In genomic region chr9:124315856-124316255, GRCh38 we compare ENCODE assay signal across 31 cellular contexts.
"Had no signal": no experiment of that assay in that cellular context is flagged by ENCODE, and none has a peak within 500 bp of the region (broad histone marks: within the 10 kb centered on the region; RNA-seq: fewer than 3 reads in every experiment).

No MANE protein-coding gene starts in this region.

- DNase-seq: activated B cell treated with CpG ODN at 0.5 μM for 24 hours; activated CD4-positive, alpha-beta T cell treated with anti-CD3 and anti-CD28 coated beads for 48 hours; activated CD4-positive, alpha-beta T cell treated with anti-CD3 and anti-CD28 coated beads, Interleukin-2, amount 50 U/mL, for 1 hour; activated CD4-positive, alpha-beta T cell treated with anti-CD3 and anti-CD28 coated beads, Interleukin-2, amount 50 U/mL, for 48 hours; activated CD8-positive, alpha-beta memory T cell treated with anti-CD3 and anti-CD28 coated beads, Interleukin-2, amount 10 ng/mL, durations not matched to agents 7 days and 5 days; activated CD8-positive, alpha-beta memory T cell treated with anti-CD3 and anti-CD28 coated beads, Interleukin-2, amount 50 U/mL, for 4 hours; activated CD8-positive, alpha-beta T cell treated with anti-CD3 and anti-CD28 coated beads for 36 hours; activated gamma-delta T cell; activated naive CD4-positive, alpha-beta T cell; activated naive CD4-positive, alpha-beta T cell treated with anti-CD3 and anti-CD28 coated beads, Interleukin-2, amount 10 ng/mL, durations not matched to agents 7 days and 5 days; activated naive CD8-positive, alpha-beta T cell treated with anti-CD3 and anti-CD28 coated beads, Interleukin-2, amount 10 ng/mL, durations not matched to agents 7 days and 5 days; activated T-cell treated with anti-CD3 and anti-CD28 coated beads, Interleukin-2, amount 50 U/mL, for 1 hour; activated T-cell treated with anti-CD3 and anti-CD28 coated beads, Interleukin-2, amount 50 U/mL, for 48 hours; central memory CD4-positive, alpha-beta T cell; cerebellar nuclear complex; colonic mucosa; effector CD8-positive, alpha-beta T cell; foreskin fibroblast; head of caudate nucleus; T-cell; T-helper 9 cell; WERI-Rb-1 had no signal

- H3K27me3 ChIP-seq: ascending aorta, breast epithelium, cardiac muscle cell, colonic mucosa had no signal

- H3K4me1 Mint-ChIP-seq: activated CD8-positive, alpha-beta memory T cell treated with anti-CD3 and anti-CD28 coated beads, Interleukin-2, amount 10 ng/mL, durations not matched to agents 7 days and 5 days; activated naive CD8-positive, alpha-beta T cell treated with anti-CD3 and anti-CD28 coated beads, Interleukin-2, amount 10 ng/mL, durations not matched to agents 7 days and 5 days had no signal

- H3K36me3 ChIP-seq: cardiac muscle cell, colonic mucosa, WERI-Rb-1 had no signal

- H3K4me1 ChIP-seq: breast epithelium, colonic mucosa had no signal

- H3K4me3 Mint-ChIP-seq: activated B cell treated with CpG ODN at 0.5 μM for 24 hours; activated CD8-positive, alpha-beta memory T cell treated with anti-CD3 and anti-CD28 coated beads, Interleukin-2, amount 10 ng/mL, durations not matched to agents 7 days and 5 days; activated CD8-positive, alpha-beta T cell treated with anti-CD3 and anti-CD28 coated beads for 36 hours; activated naive CD4-positive, alpha-beta T cell treated with anti-CD3 and anti-CD28 coated beads, Interleukin-2, amount 10 ng/mL, durations not matched to agents 7 days and 5 days; activated naive CD8-positive, alpha-beta T cell treated with anti-CD3 and anti-CD28 coated beads, Interleukin-2, amount 10 ng/mL, durations not matched to agents 7 days and 5 days; activated T-helper 1 cell treated with anti-CD3 and anti-CD28 coated beads, Interleukin-12 subunit alpha, Interleukin-12 subunit beta, Interleukin-2, Interleukin-4 antibody, amounts not matched to agents 30 ng/mL and 10 ng/mL and 1 ng/mL, durations not matched to agents 14 hours and 24 hours and 36 hours; brain; T-cell; T-helper 1 cell treated with Interleukin-12 subunit alpha and Interleukin-12 subunit beta and Interleukin-4 antibody, amounts not matched to agents 30 μg/mL and 1 μg/mL, for 36 hours had no signal

- H3K9me3 Mint-ChIP-seq: activated B cell treated with CpG ODN at 0.5 μM for 24 hours; activated CD8-positive, alpha-beta T cell treated with anti-CD3 and anti-CD28 coated beads for 36 hours; activated naive CD4-positive, alpha-beta T cell treated with anti-CD3 and anti-CD28 coated beads, Interleukin-2, amount 10 ng/mL, durations not matched to agents 7 days and 5 days; activated naive CD4-positive, alpha-beta T cell treated with anti-CD3 and anti-CD28 coated beads, Interleukin-2, amount 50 U/mL, for 72 hours; activated naive CD8-positive, alpha-beta T cell treated with anti-CD3 and anti-CD28 coated beads, Interleukin-2, amount 10 ng/mL, durations not matched to agents 7 days and 5 days; activated T-helper 1 cell treated with anti-CD3 and anti-CD28 coated beads, Interleukin-12 subunit alpha, Interleukin-12 subunit beta, Interleukin-2, Interleukin-4 antibody, amounts not matched to agents 30 ng/mL and 10 ng/mL and 1 ng/mL, durations not matched to agents 14 hours and 24 hours and 36 hours; T-cell; T-helper 1 cell treated with Interleukin-12 subunit alpha and Interleukin-12 subunit beta and Interleukin-4 antibody, amounts not matched to agents 30 μg/mL and 1 μg/mL, for 36 hours had no signal

- ATAC-seq: activated CD4-positive, CD25-positive, alpha-beta regulatory T cell treated with anti-CD3 and anti-CD28 coated beads, Interleukin-2, amount 50 U/mL, for 24 hours; activated CD8-positive, alpha-beta memory T cell treated with anti-CD3 and anti-CD28 coated beads, Interleukin-2, amount 10 ng/mL, durations not matched to agents 7 days and 5 days; activated CD8-positive, alpha-beta T cell treated with anti-CD3 and anti-CD28 coated beads for 36 hours; activated naive CD4-positive, alpha-beta T cell treated with anti-CD3 and anti-CD28 coated beads, Interleukin-2, amount 50 U/mL, for 72 hours; esophagus mucosa; T-cell had no signal

- H3K27ac ChIP-seq: ascending aorta, breast epithelium, cardiac muscle cell, colonic mucosa, WERI-Rb-1 had no signal

- H3K9me3 ChIP-seq: ascending aorta, breast epithelium, colonic mucosa had no signal

- H3K27me3 Mint-ChIP-seq: activated B cell treated with CpG ODN at 0.5 μM for 24 hours; activated CD8-positive, alpha-beta memory T cell treated with anti-CD3 and anti-CD28 coated beads, Interleukin-2, amount 10 ng/mL, durations not matched to agents 7 days and 5 days; activated CD8-positive, alpha-beta T cell treated with anti-CD3 and anti-CD28 coated beads for 36 hours; activated naive CD4-positive, alpha-beta T cell treated with anti-CD3 and anti-CD28 coated beads, Interleukin-2, amount 10 ng/mL, durations not matched to agents 7 days and 5 days; activated naive CD8-positive, alpha-beta T cell treated with anti-CD3 and anti-CD28 coated beads, Interleukin-2, amount 10 ng/mL, durations not matched to agents 7 days and 5 days; T-cell had no signal

- H3K4me3 ChIP-seq: ascending aorta, breast epithelium, cardiac muscle cell, colonic mucosa had no signal

- H3K27ac Mint-ChIP-seq: activated B cell treated with CpG ODN at 0.5 μM for 24 hours; activated CD8-positive, alpha-beta memory T cell treated with anti-CD3 and anti-CD28 coated beads, Interleukin-2, amount 10 ng/mL, durations not matched to agents 7 days and 5 days; activated CD8-positive, alpha-beta T cell treated with anti-CD3 and anti-CD28 coated beads for 36 hours; activated naive CD4-positive, alpha-beta T cell treated with anti-CD3 and anti-CD28 coated beads, Interleukin-2, amount 10 ng/mL, durations not matched to agents 7 days and 5 days; activated naive CD4-positive, alpha-beta T cell treated with anti-CD3 and anti-CD28 coated beads, Interleukin-2, amount 50 U/mL, for 72 hours; activated naive CD8-positive, alpha-beta T cell treated with anti-CD3 and anti-CD28 coated beads, Interleukin-2, amount 10 ng/mL, durations not matched to agents 7 days and 5 days; activated T-helper 1 cell treated with anti-CD3 and anti-CD28 coated beads, Interleukin-12 subunit alpha, Interleukin-12 subunit beta, Interleukin-2, Interleukin-4 antibody, amounts not matched to agents 30 ng/mL and 10 ng/mL and 1 ng/mL, durations not matched to agents 14 hours and 24 hours and 36 hours; brain; T-cell; T-helper 1 cell treated with Interleukin-12 subunit alpha and Interleukin-12 subunit beta and Interleukin-4 antibody, amounts not matched to agents 30 μg/mL and 1 μg/mL, for 36 hours had no signal

- H3K36me3 Mint-ChIP-seq: activated CD8-positive, alpha-beta memory T cell treated with anti-CD3 and anti-CD28 coated beads, Interleukin-2, amount 10 ng/mL, durations not matched to agents 7 days and 5 days; activated naive CD4-positive, alpha-beta T cell treated with anti-CD3 and anti-CD28 coated beads, Interleukin-2, amount 10 ng/mL, durations not matched to agents 7 days and 5 days; activated naive CD4-positive, alpha-beta T cell treated with anti-CD3 and anti-CD28 coated beads, Interleukin-2, amount 50 U/mL, for 72 hours; activated naive CD8-positive, alpha-beta T cell treated with anti-CD3 and anti-CD28 coated beads, Interleukin-2, amount 10 ng/mL, durations not matched to agents 7 days and 5 days had no signal
